In the genomic region with DNA sequence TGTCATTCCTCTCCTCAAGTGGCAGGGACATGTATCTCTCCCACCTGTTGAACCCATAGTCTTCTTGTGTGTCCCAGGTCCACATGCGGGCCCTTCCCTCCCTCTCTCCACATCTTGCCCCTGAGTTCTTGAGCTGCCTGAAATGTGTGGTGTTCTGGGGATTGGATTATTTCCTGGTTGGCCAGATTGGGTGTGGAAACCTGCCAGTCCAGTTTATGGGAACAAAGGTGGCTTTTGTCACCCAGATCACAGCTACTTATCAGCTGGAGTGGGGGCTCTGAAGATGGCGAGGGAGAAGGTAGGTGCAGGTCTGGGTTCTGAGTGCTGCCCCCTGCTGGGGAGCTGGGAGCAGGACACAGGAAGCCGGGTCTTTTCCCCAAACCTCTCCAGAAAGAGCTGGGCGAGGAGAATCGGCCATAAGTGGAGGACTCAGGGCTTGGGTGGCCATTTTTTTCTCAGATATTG, we compare ENCODE assay signal across 9 cellular contexts. TPM values are rescaled to one million over a fixed set of nuclear protein-coding genes. Genes with fewer than 3 reads are reported as not detected.
DNase-seq lines count a peak whose midpoint lies in the region; ATAC-seq, FAIRE-seq and TF ChIP-seq lines count a peak whose summit lies in the region.
"Had no signal": no experiment of that assay in that cellular context is flagged by ENCODE, and none has a peak within 500 bp of the region (broad histone marks: within the 10 kb centered on the region; RNA-seq: fewer than 3 reads in every experiment).

No MANE protein-coding gene starts in this region.

- H3K4me1 ChIP-seq in heart left ventricle (peaks cover 0 to 53% (median 12%) of the 10 kb centered on the region in 12 donors), muscle layer of duodenum (ENCODE audit: control insufficient read depth in 1 of 2, insufficient read depth in 2 of 2, low read length in 2 of 2) (peaks cover 44 to 46% of the 10 kb centered on the region in 2 donors)

- H3K36me3 ChIP-seq in heart left ventricle (peaks cover 0 to 27% (median 5%) of the 10 kb centered on the region in 9 donors), muscle layer of duodenum (ENCODE audit: control insufficient read depth in 1 of 2, insufficient read depth in 2 of 2, low read length in 2 of 2) (peaks cover 0 to 7% of the 10 kb centered on the region in 2 donors)

- TF ChIP-seq CTCF in heart left ventricle (IDR thresholded peaks at IDR 0.05) = peak; percentile 28 to 56 (median 46)

- H3K4me1 Mint-ChIP-seq in T-helper 2 cell treated with Interferon-gamma antibody and Interleukin-4, amounts not matched to agents 5 μg/mL and 100 μg/mL, for 36 hours (ENCODE audit: low read depth) = no peaks in the 10 kb centered on the region
- no peaks in the 10 kb centered on the region for H3K4me1 Mint-ChIP-seq in central memory CD8-positive, alpha-beta T cell

- intact Hi-C loops in heart left ventricle (cut with DNase I) (no loop called here), cardiac septum (cut with DNase I) (no loop called here)

- no peak for FAIRE-seq in urothelium cell line (lab: Jason Lieb, UNC)

- no peak for TF ChIP-seq POLR2A in heart left ventricle (IDR thresholded peaks at IDR 0.05)

- H3K36me3 Mint-ChIP-seq in T-helper 2 cell treated with Interferon-gamma antibody and Interleukin-4, amounts not matched to agents 5 μg/mL and 100 μg/mL, for 36 hours (ENCODE audit: low read depth) = no peaks in the 10 kb centered on the region
- peaks cover 3% of the 10 kb centered on the region for H3K36me3 Mint-ChIP-seq in central memory CD8-positive, alpha-beta T cell (ENCODE audit: insufficient read depth)

- H3K9me3 ChIP-seq in heart left ventricle = no peaks in the 10 kb centered on the region
- H3K9me3 ChIP-seq in muscle layer of duodenum (ENCODE audit: control insufficient read depth in 1 of 2, low read length in 2 of 2) = no peaks in the 10 kb centered on the region

- 62 to 75% (median 69%) methylated on average over 5 of the region's 5 CpGs for WGBS in heart left ventricle, 4 donors

- H3K4me3 ChIP-seq in heart left ventricle (no peak overlapping the region), muscle layer of duodenum (ENCODE audit: low read depth in 1 of 2, low read length in 2 of 2) (peak overlapping the region in 1 of 2 donors; percentile 14)

- peaks cover 5% of the 10 kb centered on the region for H3K27me3 Mint-ChIP-seq in T-helper 2 cell treated with Interferon-gamma antibody and Interleukin-4, amounts not matched to agents 5 μg/mL and 100 μg/mL, for 36 hours (ENCODE audit: low read depth)
- H3K27me3 Mint-ChIP-seq in central memory CD8-positive, alpha-beta T cell = no peaks in the 10 kb centered on the region

- H3K9me3 Mint-ChIP-seq in T-helper 2 cell treated with Interferon-gamma antibody and Interleukin-4, amounts not matched to agents 5 μg/mL and 100 μg/mL, for 36 hours = no peaks in the 10 kb centered on the region
- H3K9me3 Mint-ChIP-seq in central memory CD8-positive, alpha-beta T cell = no peaks in the 10 kb centered on the region

- no peak overlapping the region for H3K27ac Mint-ChIP-seq in T-helper 2 cell treated with Interferon-gamma antibody and Interleukin-4, amounts not matched to agents 5 μg/mL and 100 μg/mL, for 36 hours
- H3K27ac Mint-ChIP-seq in central memory CD8-positive, alpha-beta T cell (ENCODE audit: low read depth) = no peak overlapping the region

- no peak for DNase-seq in heart left ventricle
- DNase-seq in cardiac septum (ENCODE audit: low spot score) = no peak
- DNase-seq in T-helper 2 cell treated with Interferon-gamma antibody and Interleukin-4, amounts not matched to agents 5 μg/mL and 100 μg/mL, for 36 hours (ENCODE audit: low spot score) = peak; percentile 16
- no peak for DNase-seq in central memory CD8-positive, alpha-beta T cell (ENCODE audit: low spot score in 2 of 2)
- DNase-seq in urothelium cell line (ENCODE audit: low spot score) = peak; percentile 61
- DNase-seq in cortex of kidney (lab: John Stamatoyannopoulos, UW) = no peak

- H3K27me3 ChIP-seq in heart left ventricle = no peaks in the 10 kb centered on the region
- no peaks in the 10 kb centered on the region for H3K27me3 ChIP-seq in muscle layer of duodenum (ENCODE audit: low read depth, low read length)

- H3K27ac ChIP-seq in heart left ventricle = peak overlapping the region in 6 of 12 donors; percentile 7 to 59 (median 43)
- peak overlapping the region; percentile 47 for H3K27ac ChIP-seq in muscle layer of duodenum (ENCODE audit: low read length)
- H3K27ac ChIP-seq: epithelial cell of prostate had no signal

- H3K4me3 Mint-ChIP-seq in T-helper 2 cell treated with Interferon-gamma antibody and Interleukin-4, amounts not matched to agents 5 μg/mL and 100 μg/mL, for 36 hours = no peak overlapping the region
- no peak overlapping the region for H3K4me3 Mint-ChIP-seq in central memory CD8-positive, alpha-beta T cell

- ATAC-seq in heart left ventricle (peak in 1 of 4 donors; percentile 17), HG02943 (IDR thresholded peaks at IDR 0.05; ENCODE audit: low read depth, unreplicated experiment) (peak; percentile 56)
- peak; percentile 46 for ATAC-seq in central memory CD8-positive, alpha-beta T cell (replicated peaks; ENCODE audit: extremely low read depth, poor library complexity, severe bottlenecking)

RNA-seq across cellular contexts. Expression of gene DTX4, which starts 14.2 kb away (rescaled TPM):
- total RNA-seq in heart left ventricle (1 to 10 TPM in 8 of 9 donors, under 1 TPM in 1; 0.74 to 6.8 (median 2.1) TPM), cardiac septum (1.5 TPM)
- 1 to 10 TPM in 1 of 2 donors, under 1 TPM in 1; 0.76 to 1.1 TPM for polyA plus RNA-seq in heart left ventricle

RNA-seq across cellular contexts. Expression of gene MPEG1, which starts 26.6 kb away (rescaled TPM):
- total RNA-seq in heart left ventricle (10 to 100 TPM in 3 of 9 donors, 1 to 10 TPM in 6; 2.8 to 78.6 (median 7.1) TPM), cardiac septum (4.3 TPM)
- polyA plus RNA-seq in heart left ventricle = 1 to 10 TPM; 1.4 to 3.6 TPM

RNA-seq across cellular contexts. Expression of gene FAM111A, which starts 43.5 kb away (rescaled TPM):
- total RNA-seq in heart left ventricle (10 to 100 TPM in 3 of 9 donors, 1 to 10 TPM in 6; 4.1 to 38.3 (median 9.1) TPM), cardiac septum (7.3 TPM)
- polyA plus RNA-seq in heart left ventricle = 1 to 10 TPM; 3.3 to 8.0 TPM

Comparison
In these comparisons a context has a peak if more than half of its experiments do, and no peak if none do; other contexts are left out.
1. DNase-seq: peak in T-helper 2 cell treated with Interferon-gamma antibody and Interleukin-4, amounts not matched to agents 5 μg/mL and 100 μg/mL, for 36 hours (single experiment) and urothelium cell line (single experiment); none in heart left ventricle (0 of 5), cardiac septum (single experiment), central memory CD8-positive, alpha-beta T cell (0 of 2) and cortex of kidney (single experiment).